8 cellular contexts compared by ENCODE assay signal in genomic region chr12:52531563-52532300, GRCh38. TPM values are rescaled to one million over a fixed set of nuclear protein-coding genes. Genes with fewer than 3 reads are reported as not detected.
"Had no signal": no experiment of that assay in that cellular context is flagged by ENCODE, and none has a peak within 500 bp of the region (broad histone marks: within the 10 kb centered on the region; RNA-seq: fewer than 3 reads in every experiment).

No MANE protein-coding gene starts in this region.

- H3K4me1 ChIP-seq: ascending aorta had no signal

- H3K4me3 ChIP-seq: ascending aorta had no signal

- H3K27ac ChIP-seq: ascending aorta had no signal

- H3K9me3 ChIP-seq: ascending aorta had no signal

- H3K36me3 ChIP-seq: ascending aorta had no signal

- ATAC-seq: activated CD4-positive, alpha-beta T cell treated with anti-CD3 and anti-CD28 coated beads for 36 hours; activated T-cell treated with anti-CD3 and anti-CD28 coated beads, Interleukin-2, amount 50 U/mL, for 4 hours had no signal

- DNase-seq: activated CD4-positive, alpha-beta T cell treated with anti-CD3 and anti-CD28 coated beads for 36 hours; activated naive CD4-positive, alpha-beta T cell treated with anti-CD3 and anti-CD28 coated beads, Interleukin-2, amount 50 U/mL, for 16 hours; activated T-cell treated with anti-CD3 and anti-CD28 coated beads, Interleukin-2, amount 50 U/mL, for 4 hours; NCI-H2171; NCI-H524 treated with DMSO at 0.1 percent for 48 hours; SW 1271 had no signal

- H3K27me3 ChIP-seq: ascending aorta had no signal

RNA-seq across cellular contexts. Expression of gene KRT5, which starts 11.5 kb away (rescaled TPM):
- total RNA-seq: activated CD4-positive, alpha-beta T cell treated with anti-CD3 and anti-CD28 coated beads for 36 hours; activated CD8-positive, alpha-beta memory T cell treated with anti-CD3 and anti-CD28 coated beads for 36 hours; activated T-cell treated with anti-CD3 and anti-CD28 coated beads, Interleukin-2, amount 50 U/mL, for 4 hours had no signal

RNA-seq across cellular contexts. Expression of gene KRT71, which starts 21.2 kb away (rescaled TPM):
- total RNA-seq: activated CD4-positive, alpha-beta T cell treated with anti-CD3 and anti-CD28 coated beads for 36 hours; activated CD8-positive, alpha-beta memory T cell treated with anti-CD3 and anti-CD28 coated beads for 36 hours; activated T-cell treated with anti-CD3 and anti-CD28 coated beads, Interleukin-2, amount 50 U/mL, for 4 hours; ascending aorta had no signal

RNA-seq across cellular contexts. Expression of gene KRT6A, which starts 38.7 kb away (rescaled TPM):
- total RNA-seq: activated CD4-positive, alpha-beta T cell treated with anti-CD3 and anti-CD28 coated beads for 36 hours; activated CD8-positive, alpha-beta memory T cell treated with anti-CD3 and anti-CD28 coated beads for 36 hours; activated T-cell treated with anti-CD3 and anti-CD28 coated beads, Interleukin-2, amount 50 U/mL, for 4 hours had no signal

RNA-seq across cellular contexts. Expression of gene KRT74, which starts 41.9 kb away (rescaled TPM):
- total RNA-seq: activated CD4-positive, alpha-beta T cell treated with anti-CD3 and anti-CD28 coated beads for 36 hours; activated CD8-positive, alpha-beta memory T cell treated with anti-CD3 and anti-CD28 coated beads for 36 hours; activated T-cell treated with anti-CD3 and anti-CD28 coated beads, Interleukin-2, amount 50 U/mL, for 4 hours; ascending aorta had no signal

RNA-seq across cellular contexts. Expression of gene KRT6C, which starts 58.1 kb away (rescaled TPM):
- total RNA-seq: activated CD4-positive, alpha-beta T cell treated with anti-CD3 and anti-CD28 coated beads for 36 hours; activated CD8-positive, alpha-beta memory T cell treated with anti-CD3 and anti-CD28 coated beads for 36 hours; activated T-cell treated with anti-CD3 and anti-CD28 coated beads, Interleukin-2, amount 50 U/mL, for 4 hours; ascending aorta had no signal
